In genomic region chr16:87371261-87371866, GRCh38 we compare ENCODE assay signal across 24 cellular contexts. TPM values are rescaled to one million over a fixed set of nuclear protein-coding genes. Genes with fewer than 3 reads are reported as not detected.
DNase-seq lines count a peak whose midpoint lies in the region; ATAC-seq and TF ChIP-seq lines count a peak whose summit lies in the region.
"Had no signal": no experiment of that assay in that cellular context is flagged by ENCODE, and none has a peak within 500 bp of the region (broad histone marks: within the 10 kb centered on the region; RNA-seq: fewer than 3 reads in every experiment).

No MANE protein-coding gene starts in this region.

- no peaks in the 10 kb centered on the region for H3K9me3 ChIP-seq in skeletal muscle tissue (ENCODE audit: control insufficient read depth in 3 of 3, low read length in 3 of 3)
- H3K9me3 ChIP-seq in body of pancreas, result no peaks in the 10 kb centered on the region
- H3K9me3 ChIP-seq: HAP-1 had no signal

- H3K4me3 Mint-ChIP-seq in activated naive CD8-positive, alpha-beta T cell treated with anti-CD3 and anti-CD28 coated beads for 36 hours, result no peak overlapping the region
- no peak overlapping the region for H3K4me3 Mint-ChIP-seq in mesothelial cell of epicardium
- H3K4me3 Mint-ChIP-seq: CD4-positive, alpha-beta T cell had no signal

- TF ChIP-seq CTCF in mesothelial cell of epicardium (IDR thresholded peaks at IDR 0.05; ENCODE audit: unreplicated experiment) (no peak), body of pancreas (IDR thresholded peaks at IDR 0.05) (no peak)

- H3K9ac ChIP-seq in skeletal muscle tissue (ENCODE audit: low read depth in 1 of 3, low read length in 3 of 3), result peak overlapping the region; percentile 36 to 64 (median 56)
- H3K9ac ChIP-seq: parathyroid adenoma had no signal

- H3K27ac ChIP-seq in skeletal muscle tissue (ENCODE audit: low read depth, low read length) (peak overlapping the region; percentile 47), body of pancreas (no peak overlapping the region)
- H3K27ac ChIP-seq: parathyroid adenoma had no signal

- no peaks in the 10 kb centered on the region for H3K27me3 ChIP-seq in skeletal muscle tissue (ENCODE audit: control insufficient read depth in 3 of 3, insufficient read depth in 3 of 3, low read length in 3 of 3)
- H3K27me3 ChIP-seq in body of pancreas, result no peaks in the 10 kb centered on the region
- H3K27me3 ChIP-seq: dorsolateral prefrontal cortex had no signal

- ATAC-seq in Right ventricle myocardium superior (ENCODE audit: poor library complexity) (peak; percentile 21), HG02970 (IDR thresholded peaks at IDR 0.05; ENCODE audit: low FRiP score, unreplicated experiment) (no peak), body of pancreas (no peak), HG03342 (IDR thresholded peaks at IDR 0.05; ENCODE audit: unreplicated experiment) (no peak)
- ATAC-seq: left lobe of liver, PC-3 had no signal

- H3K4me1 Mint-ChIP-seq in activated naive CD8-positive, alpha-beta T cell treated with anti-CD3 and anti-CD28 coated beads for 36 hours, result peaks cover 56% of the 10 kb centered on the region
- peaks cover 6% of the 10 kb centered on the region for H3K4me1 Mint-ChIP-seq in mesothelial cell of epicardium

- intact Hi-C loops in Right ventricle myocardium superior (cut with DNase I) (no loop called here), cardiac septum (cut with DNase I) (no loop called here), body of pancreas (cut with DNase I) (no loop called here)

- WGBS in body of pancreas, 2 donors, result 83 to 85% methylated on average over 19 to 20 of the region's 20 CpGs

- H3K27ac Mint-ChIP-seq in activated naive CD8-positive, alpha-beta T cell treated with anti-CD3 and anti-CD28 coated beads for 36 hours, result no peak overlapping the region
- peak overlapping the region; percentile 55 for H3K27ac Mint-ChIP-seq in mesothelial cell of epicardium
- H3K27ac Mint-ChIP-seq: CD4-positive, alpha-beta T cell had no signal

- DNase-seq in Right ventricle myocardium superior (peak; percentile 46), cardiac septum (ENCODE audit: low spot score) (no peak), mesothelial cell of epicardium (ENCODE audit: low spot score in 2 of 2, unreplicated experiment in 2 of 2) (no peak), body of pancreas (no peak)
- DNase-seq in activated naive CD8-positive, alpha-beta T cell treated with anti-CD3 and anti-CD28 coated beads for 36 hours, result peak; percentile 15
- DNase-seq: activated CD4-positive, CD25-positive, alpha-beta regulatory T cell; activated effector memory CD4-positive, alpha-beta T cell treated with Interleukin-2 at 50 U/mL for 16 hours; caudate nucleus; CD4-positive, alpha-beta T cell; DMS153; dorsolateral prefrontal cortex; erythroblast; NCI-H1417 treated with DMSO at 0.1 percent for 48 hours; NCI-H2171 treated with DMSO at 0.1 percent for 48 hours; PC-3; small intestine; stimulated activated CD4-positive, alpha-beta T cell treated with anti-CD3 and anti-CD28 coated beads, Interleukin-4, amount 100 ng/mL, for 24 hours; T-helper 9 cell had no signal

- H3K4me1 ChIP-seq in skeletal muscle tissue (ENCODE audit: control insufficient read depth in 3 of 3, insufficient read depth in 3 of 3, low read length in 3 of 3) (peaks cover 56 to 65% (median 59%) of the 10 kb centered on the region in 3 donors), body of pancreas (peaks cover 7% of the 10 kb centered on the region)
- H3K4me1 ChIP-seq: HAP-1, parathyroid adenoma had no signal

- no peaks in the 10 kb centered on the region for H3K9me3 Mint-ChIP-seq in activated naive CD8-positive, alpha-beta T cell treated with anti-CD3 and anti-CD28 coated beads for 36 hours
- no peaks in the 10 kb centered on the region for H3K9me3 Mint-ChIP-seq in mesothelial cell of epicardium
- H3K9me3 Mint-ChIP-seq: CD4-positive, alpha-beta T cell had no signal

- H3K4me3 ChIP-seq in skeletal muscle tissue (ENCODE audit: low read length in 3 of 3) (peak overlapping the region in 2 of 3 donors; percentile 14 to 29), body of pancreas (no peak overlapping the region)
- H3K4me3 ChIP-seq: HAP-1 had no signal

- no peak for TF ChIP-seq POLR2A in body of pancreas (IDR thresholded peaks at IDR 0.05)

- H3K36me3 Mint-ChIP-seq in activated naive CD8-positive, alpha-beta T cell treated with anti-CD3 and anti-CD28 coated beads for 36 hours, result peaks cover 15% of the 10 kb centered on the region
- peaks cover 6% of the 10 kb centered on the region for H3K36me3 Mint-ChIP-seq in mesothelial cell of epicardium

- H3K36me3 ChIP-seq in skeletal muscle tissue (ENCODE audit: control insufficient read depth in 3 of 3, insufficient read depth in 3 of 3, low read length in 3 of 3) (peaks cover 0 to 5% (median 2%) of the 10 kb centered on the region in 3 donors), body of pancreas (replicated peaks in 1 of 2; ENCODE audit: insufficient read depth in 1 of 2, low read depth in 2 of 2) (no peaks in the 10 kb centered on the region)
- H3K36me3 ChIP-seq: HAP-1 had no signal

- H3K27me3 Mint-ChIP-seq in activated naive CD8-positive, alpha-beta T cell treated with anti-CD3 and anti-CD28 coated beads for 36 hours, result no peaks in the 10 kb centered on the region
- no peaks in the 10 kb centered on the region for H3K27me3 Mint-ChIP-seq in mesothelial cell of epicardium (ENCODE audit: low read depth)
- H3K27me3 Mint-ChIP-seq: CD4-positive, alpha-beta T cell had no signal

RNA-seq across cellular contexts. Expression of gene FBXO31, which starts 12.2 kb away (rescaled TPM):
- total RNA-seq in Right ventricle myocardium superior (78.9 TPM), cardiac septum (73.9 TPM), mesothelial cell of epicardium (37.0 to 38.1 TPM (median 37.3 TPM) in 3 replicates), skeletal muscle tissue (26.6 TPM), body of pancreas (10 to 100 TPM; 35.5 to 46.8 TPM)
- 10 to 100 TPM; 35.6 to 38.3 TPM for total RNA-seq in activated naive CD8-positive, alpha-beta T cell treated with anti-CD3 and anti-CD28 coated beads for 36 hours

RNA-seq across cellular contexts. Expression of gene MAP1LC3B, which starts 20.8 kb away (rescaled TPM):
- total RNA-seq in Right ventricle myocardium superior, result 118 TPM
- total RNA-seq in cardiac septum, result 113 TPM
- 10 to 100 TPM; 55.6 to 57.0 TPM for total RNA-seq in activated naive CD8-positive, alpha-beta T cell treated with anti-CD3 and anti-CD28 coated beads for 36 hours
- 39.6 to 41.6 TPM (median 41.2 TPM) in 3 replicates for total RNA-seq in mesothelial cell of epicardium
- 20.9 TPM for total RNA-seq in skeletal muscle tissue
- total RNA-seq in body of pancreas, result 10 to 100 TPM; 18.5 to 22.8 TPM

RNA-seq across cellular contexts. Expression of gene C16orf95, which starts 54.2 kb away (rescaled TPM):
- total RNA-seq in Right ventricle myocardium superior (2.1 TPM), cardiac septum (3.2 TPM), mesothelial cell of epicardium (4.5 to 6.2 TPM (median 4.6 TPM) in 3 replicates), skeletal muscle tissue (2.6 TPM), body of pancreas (1 to 10 TPM; 1.3 to 2.0 TPM)
- 10 to 100 TPM in 1 of 2 experiments, 1 to 10 TPM in 1; 9.9 to 11.4 TPM for total RNA-seq in activated naive CD8-positive, alpha-beta T cell treated with anti-CD3 and anti-CD28 coated beads for 36 hours

Comparison
In these comparisons a context has a peak if more than half of its experiments do, and no peak if none do; other contexts are left out.
1. DNase-seq: peak in Right ventricle myocardium superior (single experiment) and activated naive CD8-positive, alpha-beta T cell treated with anti-CD3 and anti-CD28 coated beads for 36 hours (single experiment); none in cardiac septum (single experiment), mesothelial cell of epicardium (0 of 2) and body of pancreas (0 of 4).
2. H3K4me3 ChIP-seq: peak in skeletal muscle tissue (2 of 3); none in body of pancreas (0 of 2).